In the genomic region with DNA sequence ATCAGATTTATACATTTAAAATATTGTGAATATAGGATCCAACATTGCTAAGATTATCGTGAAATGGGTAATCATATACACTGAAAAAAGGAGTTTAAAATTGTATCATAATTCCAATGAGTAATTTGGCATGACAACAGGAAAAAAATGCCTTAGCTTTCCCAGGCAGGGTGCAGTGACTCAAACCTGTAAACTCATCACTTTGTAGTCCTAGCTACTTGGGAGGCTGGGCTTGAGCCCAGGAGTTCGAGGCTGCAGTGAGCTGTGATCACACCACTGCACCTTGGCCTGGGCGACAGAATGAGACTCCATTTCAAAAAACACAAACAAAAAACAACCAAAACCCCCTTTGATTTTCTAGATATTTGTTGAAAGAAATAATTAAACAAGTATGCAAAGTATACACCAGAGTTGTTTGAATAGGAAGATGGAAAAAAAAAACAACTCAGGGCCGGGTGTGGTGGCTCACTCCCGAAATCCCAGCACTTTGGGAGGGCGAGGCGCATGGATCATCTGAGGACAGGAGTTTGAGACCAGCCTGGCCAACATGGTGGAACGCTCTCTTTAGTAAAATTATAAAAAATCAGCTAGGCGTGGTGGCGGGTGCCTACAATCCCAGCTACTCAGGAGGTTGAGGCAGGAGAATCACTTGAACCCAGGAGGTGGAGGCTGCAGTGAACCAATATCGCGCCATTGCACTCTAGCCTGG, we compare ENCODE assay signal across 19 cellular contexts.
DNase-seq lines count a peak whose midpoint lies in the region; ATAC-seq and TF ChIP-seq lines count a peak whose summit lies in the region.
"Had no signal": no experiment of that assay in that cellular context is flagged by ENCODE, and none has a peak within 500 bp of the region (broad histone marks: within the 10 kb centered on the region; RNA-seq: fewer than 3 reads in every experiment).

No MANE protein-coding gene starts in this region.

- no peak overlapping the region for H3K4me2 ChIP-seq in GM23338
- H3K4me2 ChIP-seq: PC-9 had no signal

- H3F3A ChIP-seq in GM23338 (replicated peaks; ENCODE audit: low read depth): no peaks in the 10 kb centered on the region

- no peaks in the 10 kb centered on the region for H3K36me3 ChIP-seq in GM23338 (ENCODE audit: insufficient read depth)

- TF ChIP-seq CTCF in AG09309 (IDR thresholded peaks at IDR 0.05; ENCODE audit: control insufficient read depth, insufficient read depth, low read depth, low read length, missing control alignments) (no peak), foreskin fibroblast (IDR thresholded peaks at IDR 0.05; ENCODE audit: low read depth, low read length) (no peak), GM23338 (conservative IDR thresholded peaks at IDR 0.05; ENCODE audit: low read depth in 2 of 2) (no peak)

- peaks cover 28% of the 10 kb centered on the region for H3K79me2 ChIP-seq in GM23338 (replicated peaks; ENCODE audit: insufficient read depth)

- H3K27me3 ChIP-seq in GM23338 (ENCODE audit: insufficient read depth): no peaks in the 10 kb centered on the region
- H3K27me3 ChIP-seq: testis had no signal

- no peak overlapping the region for H3K27ac Mint-ChIP-seq in GM23338
- H3K27ac Mint-ChIP-seq: activated naive CD8-positive, alpha-beta T cell treated with anti-CD3 and anti-CD28 coated beads, Interleukin-2, amount 50 U/mL, for 24 hours; dendritic cell treated with granulocyte-macrophage colony-stimulating factor and Interleukin-4, amounts not matched to agents 40 ng/mL and 50 ng/mL, for 4 days; memory B cell; T-cell had no signal

- ATAC-seq in GM23338: no peak
- no peak for ATAC-seq in GM18861 (IDR thresholded peaks at IDR 0.05; ENCODE audit: unreplicated experiment)
- ATAC-seq: activated naive CD8-positive, alpha-beta T cell treated with anti-CD3 and anti-CD28 coated beads, Interleukin-2, amount 50 U/mL, for 24 hours; T-cell had no signal

- no peak overlapping the region for H3K27ac ChIP-seq in GM23338 (ENCODE audit: low read depth)
- H3K27ac ChIP-seq: PC-9, testis had no signal

- peak; percentile 50 for DNase-seq in AG09309 (ENCODE audit: low read depth)
- DNase-seq in HS-27A (ENCODE audit: low read depth): peak; percentile 56
- DNase-seq in amniotic stem cell (lab: John Stamatoyannopoulos, UW): peak; percentile 15
- peak; percentile 72 to 85 for DNase-seq in foreskin fibroblast
- no peak for DNase-seq in GM23338 (ENCODE audit: low spot score)
- DNase-seq in D341Med (ENCODE audit: low spot score): no peak
- DNase-seq in DMS53 treated with DMSO at 0.1 percent for 48 hours (lab: John Stamatoyannopoulos, UW; ENCODE audit: unreplicated experiment): no peak
- DNase-seq: activated naive CD8-positive, alpha-beta T cell treated with anti-CD3 and anti-CD28 coated beads, Interleukin-2, amount 50 U/mL, for 24 hours; CD4-positive, CD25-positive, alpha-beta regulatory T cell; GF-D8; KBM-7; NCI-H510A; nephron progenitor cell; PC-9; T-cell; testis had no signal

- no peak overlapping the region for H3K4me3 Mint-ChIP-seq in GM23338
- H3K4me3 Mint-ChIP-seq: activated naive CD8-positive, alpha-beta T cell treated with anti-CD3 and anti-CD28 coated beads, Interleukin-2, amount 50 U/mL, for 24 hours; CD4-positive, CD25-positive, alpha-beta regulatory T cell; dendritic cell treated with granulocyte-macrophage colony-stimulating factor and Interleukin-4, amounts not matched to agents 40 ng/mL and 50 ng/mL, for 4 days; memory B cell; nephron progenitor cell; T-cell had no signal

- H3K9me3 Mint-ChIP-seq in GM23338: no peaks in the 10 kb centered on the region
- H3K9me3 Mint-ChIP-seq: activated naive CD8-positive, alpha-beta T cell treated with anti-CD3 and anti-CD28 coated beads, Interleukin-2, amount 50 U/mL, for 24 hours; CD4-positive, CD25-positive, alpha-beta regulatory T cell; dendritic cell treated with granulocyte-macrophage colony-stimulating factor and Interleukin-4, amounts not matched to agents 40 ng/mL and 50 ng/mL, for 4 days; memory B cell; nephron progenitor cell; T-cell had no signal

- no peaks in the 10 kb centered on the region for H3K9me2 ChIP-seq in GM23338 (ENCODE audit: insufficient read depth)

- peaks cover 13% of the 10 kb centered on the region; the same call in 1 of the 2 replicates for H4K20me1 ChIP-seq in GM23338 (replicated peaks; ENCODE audit: insufficient read depth)

- H3K36me3 Mint-ChIP-seq in GM23338 (ENCODE audit: low read depth): peaks cover 8% of the 10 kb centered on the region; the same call in 2 of the 3 replicates

- peaks cover 16% of the 10 kb centered on the region; the same call in 2 of the 3 replicates for H3K4me1 Mint-ChIP-seq in GM23338
- H3K4me1 Mint-ChIP-seq: memory B cell had no signal

- no peaks in the 10 kb centered on the region for H3K4me1 ChIP-seq in GM23338 (ENCODE audit: insufficient read depth)
- H3K4me1 ChIP-seq: testis had no signal

- peaks cover 6% of the 10 kb centered on the region for H3K27me3 Mint-ChIP-seq in GM23338 (ENCODE audit: insufficient read depth, low read depth, poor library complexity)
- H3K27me3 Mint-ChIP-seq: activated naive CD8-positive, alpha-beta T cell treated with anti-CD3 and anti-CD28 coated beads, Interleukin-2, amount 50 U/mL, for 24 hours; CD4-positive, CD25-positive, alpha-beta regulatory T cell; dendritic cell treated with granulocyte-macrophage colony-stimulating factor and Interleukin-4, amounts not matched to agents 40 ng/mL and 50 ng/mL, for 4 days; T-cell had no signal

- no peak overlapping the region for H3K4me3 ChIP-seq in AG09309 (ENCODE audit: control insufficient read depth, low read depth, low read length)
- H3K4me3 ChIP-seq in foreskin fibroblast (ENCODE audit: low read depth in 1 of 2, low read length in 2 of 2): no peak overlapping the region
- no peak overlapping the region for H3K4me3 ChIP-seq in GM23338
- H3K4me3 ChIP-seq: PC-9, testis had no signal

- H2AFZ ChIP-seq in GM23338: no peak overlapping the region
- H2AFZ ChIP-seq: PC-9 had no signal

TF ChIP-seq in GM23338, 12 proteins besides CTCF, POLR2A, EP300 and RAD21 (continues in another document):
- TF ChIP-seq CREB1 (CRISPR knock-in tag; IDR thresholded peaks at IDR 0.05; ENCODE audit: low read depth) (no peak), ZNF462 (CRISPR knock-in tag; IDR thresholded peaks at IDR 0.05) (no peak), NANOG (IDR thresholded peaks at IDR 0.05; ENCODE audit: borderline replicate concordance) (no peak), ZNF331 (CRISPR knock-in tag; IDR thresholded peaks at IDR 0.05; ENCODE audit: low read depth) (no peak), ZNF114 (CRISPR knock-in tag; IDR thresholded peaks at IDR 0.05) (no peak), POLR2AphosphoS5 (IDR thresholded peaks at IDR 0.05; ENCODE audit: low read depth) (no peak), EZH2phosphoT487 (IDR thresholded peaks at IDR 0.05; ENCODE audit: unreplicated experiment) (no peak)

Comparison
In these comparisons a context has a peak if more than half of its experiments do, and no peak if none do; other contexts are left out.
1. DNase-seq: peak in AG09309 (single experiment), HS-27A (single experiment), amniotic stem cell (single experiment) and foreskin fibroblast (2 of 2); none in GM23338 (single experiment), D341Med (single experiment) and DMS53 treated with DMSO at 0.1 percent for 48 hours (single experiment).